Comparison of ENCODE assay signal across 8 cellular contexts in genomic region chr13:46160474-46161066, GRCh38. TPM values are rescaled to one million over a fixed set of nuclear protein-coding genes. Genes with fewer than 3 reads are reported as not detected.
DNase-seq lines count a peak whose midpoint lies in the region; ATAC-seq and TF ChIP-seq lines count a peak whose summit lies in the region.

No MANE protein-coding gene starts in this region.

- H3K27me3 Mint-ChIP-seq in activated CD8-positive, alpha-beta T cell treated with anti-CD3 and anti-CD28 coated beads for 36 hours, result no peaks in the 10 kb centered on the region

- H3K4me1 Mint-ChIP-seq in activated CD8-positive, alpha-beta T cell treated with anti-CD3 and anti-CD28 coated beads for 36 hours (ENCODE audit: low read depth), result peaks cover 55% of the 10 kb centered on the region

- H3K36me3 ChIP-seq in HAP-1 (replicated peaks), result no peaks in the 10 kb centered on the region

- TF ChIP-seq CTCF in activated CD8-positive, alpha-beta T cell treated with anti-CD3 and anti-CD28 coated beads for 36 hours (IDR thresholded peaks at IDR 0.05), result peak; percentile 88

- no peaks in the 10 kb centered on the region for H3K9me3 ChIP-seq in HAP-1

- no peaks in the 10 kb centered on the region for H3K4me1 ChIP-seq in HAP-1

- peak overlapping the region; percentile 89 for H3K27ac Mint-ChIP-seq in activated CD8-positive, alpha-beta T cell treated with anti-CD3 and anti-CD28 coated beads for 36 hours

- in situ Hi-C loops in HAP-1 (cut with MboI; ENCODE audit: low sequenced_read_pairs), result no loop called here

- peak; percentile 43 to 58 for DNase-seq in NCI-H2081 (lab: John Stamatoyannopoulos, UW)
- no peak for DNase-seq in NCI-H2081 treated with DMSO at 0.1 percent for 48 hours (lab: John Stamatoyannopoulos, UW)
- peak; percentile 24 to 46 for DNase-seq in HAP-1 (ENCODE audit: low spot score in 2 of 2)
- peak; percentile 26 for DNase-seq in NCI-H2171 treated with DMSO at 0.1 percent for 48 hours (lab: John Stamatoyannopoulos, UW)
- DNase-seq in activated CD8-positive, alpha-beta T cell treated with anti-CD3 and anti-CD28 coated beads for 36 hours, result no peak
- DNase-seq in germinal center (ENCODE audit: low spot score), result peak; percentile 65
- peak; percentile 76 for DNase-seq in pons (ENCODE audit: low spot score)

- peak; percentile 62 for ATAC-seq in activated CD8-positive, alpha-beta T cell treated with anti-CD3 and anti-CD28 coated beads for 36 hours
- no peak for ATAC-seq in HG03139 (IDR thresholded peaks at IDR 0.05; ENCODE audit: unreplicated experiment)

- POLR2A ChIA-PET in activated CD8-positive, alpha-beta T cell treated with anti-CD3 and anti-CD28 coated beads for 36 hours (lab: Charles Lee), result interaction anchor here (0.9 to 3.0 kb wide), 12 partner anchors 10 to 50 kb away, joined by 3 to 18 read pairs (median 6); partner anchors contain the start of gene LCP1

- H3K36me3 Mint-ChIP-seq in activated CD8-positive, alpha-beta T cell treated with anti-CD3 and anti-CD28 coated beads for 36 hours (ENCODE audit: low read depth), result peaks cover 74% of the 10 kb centered on the region

- H3K27me3 ChIP-seq in HAP-1 (ENCODE audit: low read depth), result no peaks in the 10 kb centered on the region

- intact Hi-C loops in activated CD8-positive, alpha-beta T cell treated with anti-CD3 and anti-CD28 coated beads for 36 hours (cut with micrococcal nuclease), result no loop called here

- peak overlapping the region; percentile 58 for H3K4me3 Mint-ChIP-seq in activated CD8-positive, alpha-beta T cell treated with anti-CD3 and anti-CD28 coated beads for 36 hours

- CTCF ChIA-PET in activated CD8-positive, alpha-beta T cell treated with anti-CD3 and anti-CD28 coated beads for 36 hours (lab: Charles Lee), result interaction anchor here (0.6 to 5.2 kb wide), 32 partner anchors 8 to 170 kb away, joined by 3 to 67 read pairs (median 6); partner anchors contain the start of genes LCP1 and LRRC63

- no peaks in the 10 kb centered on the region for H3K9me3 Mint-ChIP-seq in activated CD8-positive, alpha-beta T cell treated with anti-CD3 and anti-CD28 coated beads for 36 hours

- H3K4me3 ChIP-seq in HAP-1, result no peak overlapping the region

RNA-seq across cellular contexts. Expression of gene LCP1, which starts 21.4 kb away (rescaled TPM):
- total RNA-seq in activated CD8-positive, alpha-beta T cell treated with anti-CD3 and anti-CD28 coated beads for 36 hours, result 1,000 to 10,000 TPM; 1,014 to 1,019 TPM

RNA-seq across cellular contexts. Expression of gene LRRC63, which starts 51.2 kb away (rescaled TPM):
- under 1 TPM; 0.47 to 0.59 TPM for total RNA-seq in activated CD8-positive, alpha-beta T cell treated with anti-CD3 and anti-CD28 coated beads for 36 hours

RNA-seq across cellular contexts. Expression of gene CPB2, which starts 55.7 kb away (rescaled TPM):
- not detected for total RNA-seq in activated CD8-positive, alpha-beta T cell treated with anti-CD3 and anti-CD28 coated beads for 36 hours

Comparison
In these comparisons a context has a peak if more than half of its experiments do, and no peak if none do; other contexts are left out.
1. DNase-seq: peak in NCI-H2081 (2 of 2), HAP-1 (2 of 2), NCI-H2171 treated with DMSO at 0.1 percent for 48 hours (single experiment), germinal center (single experiment) and pons (single experiment); none in NCI-H2081 treated with DMSO at 0.1 percent for 48 hours (single experiment) and activated CD8-positive, alpha-beta T cell treated with anti-CD3 and anti-CD28 coated beads for 36 hours (single experiment).